ENCODE assay signal across 7 cellular contexts in the genomic region with DNA sequence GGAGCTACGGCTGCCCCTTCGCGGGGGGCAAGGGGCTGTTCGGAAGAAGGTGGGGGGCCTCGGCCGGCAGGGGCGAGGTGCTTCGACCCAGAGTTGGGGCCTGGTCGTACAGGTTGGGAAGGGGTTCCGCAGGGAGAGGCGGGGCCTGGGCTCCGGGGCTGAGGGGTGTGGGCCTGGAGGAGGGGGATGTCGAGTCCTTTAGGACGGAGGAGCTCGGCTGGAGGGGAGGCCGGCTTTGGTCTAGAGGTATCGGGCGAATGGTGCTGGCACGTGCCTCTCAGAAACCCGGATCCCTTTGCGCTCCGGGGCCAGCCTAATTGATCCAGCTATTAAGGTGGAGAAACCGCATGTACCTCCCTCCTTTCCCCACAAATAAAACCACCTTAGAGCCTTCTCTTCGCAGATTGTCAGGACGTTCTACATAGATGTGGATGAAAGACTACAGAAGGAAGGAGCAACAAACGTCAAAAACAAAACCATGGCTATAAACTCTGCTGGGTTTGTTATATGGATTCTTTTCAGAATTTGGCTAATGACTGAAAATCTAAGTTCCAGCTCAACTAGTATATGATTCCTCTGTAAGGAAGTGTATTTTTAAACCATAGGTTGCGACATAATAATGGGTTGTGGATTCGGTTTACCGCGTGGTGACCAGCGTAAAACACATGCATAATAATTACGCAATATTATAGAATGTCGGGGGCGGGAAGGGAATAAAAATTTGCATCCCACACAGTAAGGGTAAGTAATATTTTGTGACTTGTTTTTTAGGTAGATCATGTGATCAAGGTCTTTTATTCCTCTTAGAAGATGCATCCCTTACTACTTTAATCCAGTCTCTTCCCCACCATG. TPM values are rescaled to one million over a fixed set of nuclear protein-coding genes. Genes with fewer than 3 reads are reported as not detected.
A peak's percentile ranks its signal among the peaks of the same experiment; 100 is the strongest.
DNase-seq lines count a peak whose midpoint lies in the region; ATAC-seq and TF ChIP-seq lines count a peak whose summit lies in the region.

No MANE protein-coding gene starts in this region.

- H3K27ac ChIP-seq in duodenal mucosa (ENCODE audit: low read depth, low read length) (peak overlapping the region; percentile 75), tibial artery (peak overlapping the region; percentile 94 to 97)

- peak; percentile 29 for ATAC-seq in GM21381 (IDR thresholded peaks at IDR 0.05; ENCODE audit: unreplicated experiment)

- H3K4me1 ChIP-seq in duodenal mucosa (ENCODE audit: control insufficient read depth in 1 of 2, insufficient read depth in 2 of 2, low read length in 2 of 2): peaks cover 24 to 27% of the 10 kb centered on the region in 2 donors
- H3K4me1 ChIP-seq in tibial artery: peaks cover 0 to 24% (median 11%) of the 10 kb centered on the region in 4 donors

- intact Hi-C loops in tibial artery (cut with DNase I; ENCODE audit: low total_unique reads): loop anchor here (5.0 kb wide), 1 partner anchor 122 kb away; the partner anchor contains the start of gene TOP2B

- no peak for TF ChIP-seq CTCF in tibial artery (IDR thresholded peaks at IDR 0.05)

- DNase-seq in ELF-1 (ENCODE audit: low read depth, low spot score): peak; percentile 76
- DNase-seq in HT-29 (ENCODE audit: low spot score): peak; percentile 38
- peak; percentile 59 to 76 for DNase-seq in SHP77 (lab: John Stamatoyannopoulos, UW)
- peak; percentile 9 to 29 for DNase-seq in lung microvascular endothelial cell (ENCODE audit: low read depth in 2 of 2)
- peak; percentile 48 to 73 for DNase-seq in tibial artery

- H3K9me3 ChIP-seq in duodenal mucosa (ENCODE audit: control insufficient read depth in 1 of 2, low read length in 2 of 2): no peaks in the 10 kb centered on the region
- no peaks in the 10 kb centered on the region for H3K9me3 ChIP-seq in tibial artery

- H3K4me3 ChIP-seq in duodenal mucosa (ENCODE audit: low read depth in 1 of 2, low read length in 2 of 2): peak overlapping the region; percentile 67 to 80
- peak overlapping the region; percentile 95 to 97 for H3K4me3 ChIP-seq in tibial artery

- H3K36me3 ChIP-seq in duodenal mucosa (ENCODE audit: control insufficient read depth in 1 of 2, insufficient read depth in 2 of 2, low read length in 2 of 2): no peaks in the 10 kb centered on the region
- H3K36me3 ChIP-seq in tibial artery: no peaks in the 10 kb centered on the region

- H3K27me3 ChIP-seq in duodenal mucosa (ENCODE audit: control insufficient read depth in 1 of 2, insufficient read depth in 2 of 2, low read length in 2 of 2): no peaks in the 10 kb centered on the region
- H3K27me3 ChIP-seq in tibial artery: no peaks in the 10 kb centered on the region

- peak overlapping the region; percentile 57 to 79 for H3K9ac ChIP-seq in duodenal mucosa (ENCODE audit: low read depth in 1 of 2, low read length in 2 of 2)

RNA-seq across cellular contexts. Expression of gene NGLY1, which starts 0.6 kb away (rescaled TPM):
- total RNA-seq in HT-29 (2014; rRNA removed; shearing (Covaris generic)): 10.4 and 17.8 TPM in 2 replicates
- 17.7 and 25.2 TPM in 2 replicates for total RNA-seq in lung microvascular endothelial cell

RNA-seq across cellular contexts. Expression of gene OXSM, which starts 6.0 kb away (rescaled TPM):
- 7.7 and 17.1 TPM in 2 replicates for total RNA-seq in HT-29 (2014; rRNA removed; shearing (Covaris generic))
- 7.4 and 8.5 TPM in 2 replicates for total RNA-seq in lung microvascular endothelial cell

Comparison
In these comparisons a context has a peak if more than half of its experiments do, and no peak if none do; other contexts are left out.
1. Peak in every context shown above with its lines: DNase-seq, ATAC-seq, H3K4me3 ChIP-seq and H3K27ac ChIP-seq.
2. DNase-seq: peak in every context shown above with its lines; median percentile 76 in ELF-1; 68 in SHP77; 60 in tibial artery; 38 in HT-29; 19 in lung microvascular endothelial cell.